Comparison of ENCODE assay signal across 1 cellular context in genomic region chr11:27420722-27421572, GRCh38.
A peak's percentile ranks its signal among the peaks of the same experiment; 100 is the strongest.
TF ChIP-seq lines count a peak whose summit lies in the region.

No MANE protein-coding gene starts in this region.

TF ChIP-seq in K562, 482 proteins besides CTCF, POLR2A, EP300 and RAD21 (continued from another document):
- TF ChIP-seq ZNF586 (CRISPR knock-in tag; conservative IDR thresholded peaks at IDR 0.05) (no peak), ASH1L (IDR thresholded peaks at IDR 0.05; ENCODE audit: borderline replicate concordance, low read depth, partially characterized antibody) (no peak), CREB1 (IDR thresholded peaks at IDR 0.05) (peak; percentile 70; the same call in 1 of the 2 replicates), CREB1 (CRISPR knock-in tag; IDR thresholded peaks at IDR 0.05) (no peak), SIX5 (IDR thresholded peaks at IDR 0.05; ENCODE audit: borderline replicate concordance in 1 of 2, insufficient read depth in 1 of 2, low read depth in 1 of 2, low read length in 2 of 2) (no peak), CCAR2 (IDR thresholded peaks at IDR 0.05; ENCODE audit: low read depth, low read length) (no peak), PHF8 (IDR thresholded peaks at IDR 0.05; ENCODE audit: borderline replicate concordance, low read length) (no peak), ZNF408 (CRISPR knock-in tag; IDR thresholded peaks at IDR 0.05; ENCODE audit: low read depth) (no peak), MCM2 (IDR thresholded peaks at IDR 0.05; ENCODE audit: low read depth) (no peak), RUNX1 (IDR thresholded peaks at IDR 0.05; ENCODE audit: low read depth) (no peak), AFF1 (IDR thresholded peaks at IDR 0.05; ENCODE audit: low read depth in 1 of 2, partially characterized antibody in 2 of 2) (peak; percentile 58 to 75), CHCHD3 (CRISPR knock-in tag; IDR thresholded peaks at IDR 0.05) (no peak), SMARCA5 (IDR thresholded peaks at IDR 0.05) (no peak), SRSF1 (IDR thresholded peaks at IDR 0.05; ENCODE audit: low read depth, low read length) (no peak), CBX3 (IDR thresholded peaks at IDR 0.05; ENCODE audit: borderline replicate concordance in 1 of 2, low read length in 2 of 2) (no peak), L3MBTL2 (IDR thresholded peaks at IDR 0.05) (no peak), DDX20 (tag; IDR thresholded peaks at IDR 0.05; ENCODE audit: low read depth) (no peak), FOXJ3 (CRISPR knock-in tag; IDR thresholded peaks at IDR 0.05) (no peak), ZNF253 (CRISPR knock-in tag; conservative IDR thresholded peaks at IDR 0.05) (no peak), GATAD2B (IDR thresholded peaks at IDR 0.05; ENCODE audit: borderline replicate concordance) (peak; percentile 93), NR1H2 (CRISPR knock-in tag; IDR thresholded peaks at IDR 0.05) (no peak), MGA (IDR thresholded peaks at IDR 0.05) (no peak), COPS2 (conservative IDR thresholded peaks at IDR 0.05) (no peak), PURB (CRISPR knock-in tag; IDR thresholded peaks at IDR 0.05; ENCODE audit: low read depth) (no peak), ZBTB1 (CRISPR knock-in tag; IDR thresholded peaks at IDR 0.05; ENCODE audit: borderline replicate concordance, low read depth) (no peak), BMI1 (IDR thresholded peaks at IDR 0.05; ENCODE audit: low read length) (no peak), CREB3L1 (IDR thresholded peaks at IDR 0.05; ENCODE audit: borderline replicate concordance, low read depth) (no peak), TFAM (CRISPR knock-in tag; conservative IDR thresholded peaks at IDR 0.05) (no peak), TAL1 (IDR thresholded peaks at IDR 0.05) (peak; percentile 99), CHD4 (IDR thresholded peaks at IDR 0.05; ENCODE audit: insufficient read depth, insufficient replicate concordance, low read depth, low read length, poor library complexity, severe bottlenecking) (no peak)
- TF ChIP-seq, protein P1, sequence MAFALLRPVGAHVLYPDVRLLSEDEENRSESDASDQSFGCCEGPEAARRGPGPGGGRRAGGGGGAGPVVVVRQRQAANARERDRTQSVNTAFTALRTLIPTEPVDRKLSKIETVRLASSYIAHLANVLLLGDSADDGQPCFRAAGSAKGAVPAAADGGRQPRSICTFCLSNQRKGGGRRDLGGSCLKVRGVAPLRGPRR (CRISPR knock-in tag; IDR thresholded peaks at IDR 0.05), result no peak
- TF ChIP-seq, protein P2, sequence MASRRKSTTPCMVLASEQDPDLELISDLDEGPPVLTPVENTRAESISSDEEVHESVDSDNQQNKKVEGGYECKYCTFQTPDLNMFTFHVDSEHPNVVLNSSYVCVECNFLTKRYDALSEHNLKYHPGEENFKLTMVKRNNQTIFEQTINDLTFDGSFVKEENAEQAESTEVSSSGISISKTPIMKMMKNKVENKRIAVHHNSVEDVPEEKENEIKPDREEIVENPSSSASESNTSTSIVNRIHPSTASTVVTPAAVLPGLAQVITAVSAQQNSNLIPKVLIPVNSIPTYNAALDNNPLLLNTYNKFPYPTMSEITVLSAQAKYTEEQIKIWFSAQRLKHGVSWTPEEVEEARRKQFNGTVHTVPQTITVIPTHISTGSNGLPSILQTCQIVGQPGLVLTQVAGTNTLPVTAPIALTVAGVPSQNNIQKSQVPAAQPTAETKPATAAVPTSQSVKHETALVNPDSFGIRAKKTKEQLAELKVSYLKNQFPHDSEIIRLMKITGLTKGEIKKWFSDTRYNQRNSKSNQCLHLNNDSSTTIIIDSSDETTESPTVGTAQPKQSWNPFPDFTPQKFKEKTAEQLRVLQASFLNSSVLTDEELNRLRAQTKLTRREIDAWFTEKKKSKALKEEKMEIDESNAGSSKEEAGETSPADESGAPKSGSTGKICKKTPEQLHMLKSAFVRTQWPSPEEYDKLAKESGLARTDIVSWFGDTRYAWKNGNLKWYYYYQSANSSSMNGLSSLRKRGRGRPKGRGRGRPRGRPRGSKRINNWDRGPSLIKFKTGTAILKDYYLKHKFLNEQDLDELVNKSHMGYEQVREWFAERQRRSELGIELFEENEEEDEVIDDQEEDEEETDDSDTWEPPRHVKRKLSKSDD (conservative IDR thresholded peaks at IDR 0.05; ENCODE audit: low read length), result no peak
- TF ChIP-seq, protein P3, sequence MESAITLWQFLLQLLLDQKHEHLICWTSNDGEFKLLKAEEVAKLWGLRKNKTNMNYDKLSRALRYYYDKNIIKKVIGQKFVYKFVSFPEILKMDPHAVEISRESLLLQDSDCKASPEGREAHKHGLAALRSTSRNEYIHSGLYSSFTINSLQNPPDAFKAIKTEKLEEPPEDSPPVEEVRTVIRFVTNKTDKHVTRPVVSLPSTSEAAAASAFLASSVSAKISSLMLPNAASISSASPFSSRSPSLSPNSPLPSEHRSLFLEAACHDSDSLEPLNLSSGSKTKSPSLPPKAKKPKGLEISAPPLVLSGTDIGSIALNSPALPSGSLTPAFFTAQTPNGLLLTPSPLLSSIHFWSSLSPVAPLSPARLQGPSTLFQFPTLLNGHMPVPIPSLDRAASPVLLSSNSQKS (CRISPR knock-in tag; IDR thresholded peaks at IDR 0.05), result no peak
- TF ChIP-seq, protein P4, sequence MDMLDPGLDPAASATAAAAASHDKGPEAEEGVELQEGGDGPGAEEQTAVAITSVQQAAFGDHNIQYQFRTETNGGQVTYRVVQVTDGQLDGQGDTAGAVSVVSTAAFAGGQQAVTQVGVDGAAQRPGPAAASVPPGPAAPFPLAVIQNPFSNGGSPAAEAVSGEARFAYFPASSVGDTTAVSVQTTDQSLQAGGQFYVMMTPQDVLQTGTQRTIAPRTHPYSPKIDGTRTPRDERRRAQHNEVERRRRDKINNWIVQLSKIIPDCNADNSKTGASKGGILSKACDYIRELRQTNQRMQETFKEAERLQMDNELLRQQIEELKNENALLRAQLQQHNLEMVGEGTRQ (CRISPR knock-in tag; IDR thresholded peaks at IDR 0.05), result no peak
